Comparison of ENCODE assay signal across 18 cellular contexts in the genomic region with DNA sequence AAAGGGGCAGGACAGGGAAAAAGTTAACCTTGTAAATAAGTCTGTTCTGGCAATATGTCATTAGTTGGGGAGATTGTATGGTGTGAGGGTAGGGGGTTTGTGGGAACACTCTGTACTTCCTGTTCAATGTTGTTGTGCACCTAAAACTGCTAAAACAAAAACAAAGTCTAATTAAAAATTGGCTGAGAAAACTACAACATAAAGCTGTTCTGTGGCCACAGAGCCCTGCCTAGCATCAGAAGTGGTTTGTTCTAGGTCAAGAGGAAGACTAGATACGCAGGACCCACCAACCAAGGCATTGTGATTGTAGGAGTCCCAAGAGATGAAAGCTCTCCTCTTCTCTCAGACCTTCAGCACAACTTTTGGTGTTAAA.
DNase-seq lines count a peak whose midpoint lies in the region; ATAC-seq, FAIRE-seq and TF ChIP-seq lines count a peak whose summit lies in the region.
"Had no signal": no experiment of that assay in that cellular context is flagged by ENCODE, and none has a peak within 500 bp of the region (broad histone marks: within the 10 kb centered on the region; RNA-seq: fewer than 3 reads in every experiment).

No MANE protein-coding gene starts in this region.

- DNase-seq in activated naive CD8-positive, alpha-beta T cell treated with anti-CD3 and anti-CD28 coated beads for 36 hours: no peak
- no peak for DNase-seq in mesenchymal stem cell
- no peak for DNase-seq in stimulated activated CD4-positive, alpha-beta T cell treated with anti-CD3 and anti-CD28 coated beads, Interleukin-4, amount 100 ng/mL, for 24 hours
- no peak for DNase-seq in GM12891 (ENCODE audit: insufficient read length, low spot score)
- no peak for DNase-seq in LoVo (ENCODE audit: low spot score)
- no peak for DNase-seq in NCI-H1694 (lab: John Stamatoyannopoulos, UW)
- DNase-seq: activated gamma-delta T cell, glutamatergic neuron, H7, Kasumi-1, NCI-H345, SIG-M5, T1000 had no signal

- no peak for FAIRE-seq in GM12891 (lab: Jason Lieb, UNC)
- FAIRE-seq: D721Med had no signal

- 100% methylated on average over 1 of the region's 1 CpG for WGBS in mesenchymal stem cell

- H2BK5ac ChIP-seq in mesenchymal stem cell (ENCODE audit: low read depth, low read length, poor library complexity, severe bottlenecking): no peak overlapping the region

- H3K4me3 ChIP-seq in BLaER1 treated with 17β-estradiol and CSF1 and Interleukin-3, amounts not matched to agents 10 nM and 100 nM: no peak overlapping the region
- H3K4me3 ChIP-seq in mesenchymal stem cell (ENCODE audit: insufficient read depth in 1 of 2, low read depth in 1 of 2, low read length in 2 of 2): no peak overlapping the region
- H3K4me3 ChIP-seq: esophagus muscularis mucosa, neural progenitor cell had no signal

- no peak for TF ChIP-seq POLR2A in GM12891 (IDR thresholded peaks at IDR 0.05; ENCODE audit: low read depth, low read length)

- no peak overlapping the region for H2BK15ac ChIP-seq in mesenchymal stem cell (ENCODE audit: low read depth, poor library complexity, severe bottlenecking)

- no peak overlapping the region for H3K9ac ChIP-seq in BLaER1 treated with 17β-estradiol and CSF1 and Interleukin-3, amounts not matched to agents 10 nM and 100 nM
- no peak overlapping the region for H3K9ac ChIP-seq in mesenchymal stem cell (ENCODE audit: low read length)
- H3K9ac ChIP-seq: neural progenitor cell had no signal

- no peak overlapping the region for H2BK12ac ChIP-seq in mesenchymal stem cell (ENCODE audit: low read length in 2 of 2)

- peaks cover 0 to 15% (median 0%) of the 10 kb centered on the region in 11 experiments; a peak in 8 of 22 replicates for H3K36me3 ChIP-seq in BLaER1 treated with 17β-estradiol and CSF1 and Interleukin-3, amounts not matched to agents 10 nM and 100 nM
- H3K36me3 ChIP-seq in mesenchymal stem cell (ENCODE audit: control insufficient read depth in 1 of 2, insufficient read depth in 2 of 2, low read depth in 1 of 2, low read length in 2 of 2): no peaks in the 10 kb centered on the region
- H3K36me3 ChIP-seq: esophagus muscularis mucosa, neural progenitor cell had no signal

- H3K27me3 Mint-ChIP-seq in activated naive CD8-positive, alpha-beta T cell treated with anti-CD3 and anti-CD28 coated beads for 36 hours: no peaks in the 10 kb centered on the region

- H3K27ac ChIP-seq in BLaER1 treated with 17β-estradiol and CSF1 and Interleukin-3, amounts not matched to agents 10 nM and 100 nM: peak overlapping the region in 4 of 11 experiments; percentile 27 to 41 (median 33); a peak in 5 of 22 replicates
- no peak overlapping the region for H3K27ac ChIP-seq in mesenchymal stem cell (ENCODE audit: low read length, poor library complexity, severe bottlenecking)
- H3K27ac ChIP-seq: esophagus muscularis mucosa, neural progenitor cell had no signal

- H3K14ac ChIP-seq in mesenchymal stem cell (ENCODE audit: low read length in 2 of 2): no peak overlapping the region

- H3K23ac ChIP-seq in mesenchymal stem cell (ENCODE audit: low read length in 2 of 2): no peak overlapping the region

- peak overlapping the region; percentile 91 for H3K27ac Mint-ChIP-seq in activated naive CD8-positive, alpha-beta T cell treated with anti-CD3 and anti-CD28 coated beads for 36 hours

- H4K20me1 ChIP-seq in BLaER1 treated with 17β-estradiol and CSF1 and Interleukin-3, amounts not matched to agents 10 nM and 100 nM: no peaks in the 10 kb centered on the region

- no peak overlapping the region for H2AFZ ChIP-seq in mesenchymal stem cell (ENCODE audit: low read depth, low read length)
- H2AFZ ChIP-seq: neural progenitor cell had no signal

- H3K4me3 Mint-ChIP-seq in activated naive CD8-positive, alpha-beta T cell treated with anti-CD3 and anti-CD28 coated beads for 36 hours: peak overlapping the region; percentile 63
- H3K4me3 Mint-ChIP-seq: neural progenitor cell had no signal

- H3K79me1 ChIP-seq in mesenchymal stem cell (replicated peaks; ENCODE audit: low read length, poor library complexity, severe bottlenecking): no peaks in the 10 kb centered on the region

- peaks cover 42% of the 10 kb centered on the region for H3K4me1 Mint-ChIP-seq in activated naive CD8-positive, alpha-beta T cell treated with anti-CD3 and anti-CD28 coated beads for 36 hours
- H3K4me1 Mint-ChIP-seq: neural progenitor cell had no signal

- no peaks in the 10 kb centered on the region for H3K27me3 ChIP-seq in BLaER1 treated with 17β-estradiol and CSF1 and Interleukin-3, amounts not matched to agents 10 nM and 100 nM
- H3K27me3 ChIP-seq in mesenchymal stem cell (ENCODE audit: control insufficient read depth in 1 of 2, insufficient read depth in 1 of 2, low read length in 2 of 2): no peaks in the 10 kb centered on the region
- H3K27me3 ChIP-seq: esophagus muscularis mucosa, neural progenitor cell had no signal

- H3K4ac ChIP-seq in mesenchymal stem cell (ENCODE audit: low read depth in 1 of 2, low read length in 2 of 2): no peak overlapping the region

- peak overlapping the region; percentile 27 for H2BK120ac ChIP-seq in mesenchymal stem cell (ENCODE audit: low read depth, low read length)

- peak overlapping the region in 8 of 11 experiments; percentile 7 to 83 (median 44); a peak in 15 of 22 replicates for H3K4me2 ChIP-seq in BLaER1 treated with 17β-estradiol and CSF1 and Interleukin-3, amounts not matched to agents 10 nM and 100 nM
- no peak overlapping the region for H3K4me2 ChIP-seq in mesenchymal stem cell (ENCODE audit: low read length, poor library complexity, severe bottlenecking)
- H3K4me2 ChIP-seq: neural progenitor cell had no signal

- peaks cover 0 to 32% (median 12%) of the 10 kb centered on the region in 11 experiments; a peak in 16 of 22 replicates for H3K9me3 ChIP-seq in BLaER1 treated with 17β-estradiol and CSF1 and Interleukin-3, amounts not matched to agents 10 nM and 100 nM (replicated peaks in 1 of 11)
- H3K9me3 ChIP-seq in mesenchymal stem cell (ENCODE audit: control insufficient read depth, low read length): no peaks in the 10 kb centered on the region
- H3K9me3 ChIP-seq: esophagus muscularis mucosa had no signal

- peak; percentile 5 for ATAC-seq in GM19395 (IDR thresholded peaks at IDR 0.05; ENCODE audit: unreplicated experiment)

- no peak overlapping the region for H4K91ac ChIP-seq in mesenchymal stem cell (ENCODE audit: low read length)

- no peak overlapping the region for H4K8ac ChIP-seq in mesenchymal stem cell (ENCODE audit: low read length)

- H2AK5ac ChIP-seq in mesenchymal stem cell (ENCODE audit: low read length, severe bottlenecking): no peak overlapping the region

- peaks cover 20% of the 10 kb centered on the region for H3K36me3 Mint-ChIP-seq in activated naive CD8-positive, alpha-beta T cell treated with anti-CD3 and anti-CD28 coated beads for 36 hours
- H3K36me3 Mint-ChIP-seq: neural progenitor cell had no signal

- H3K9me3 Mint-ChIP-seq in activated naive CD8-positive, alpha-beta T cell treated with anti-CD3 and anti-CD28 coated beads for 36 hours: peaks cover 5% of the 10 kb centered on the region
- H3K9me3 Mint-ChIP-seq: neural progenitor cell had no signal

- no peak overlapping the region for H3K18ac ChIP-seq in mesenchymal stem cell (ENCODE audit: low read depth in 1 of 2, low read length in 2 of 2)

- H3K4me1 ChIP-seq in BLaER1 treated with 17β-estradiol and CSF1 and Interleukin-3, amounts not matched to agents 10 nM and 100 nM: peaks cover 4 to 32% (median 16%) of the 10 kb centered on the region in 10 experiments; a peak in 13 of 20 replicates
- H3K4me1 ChIP-seq in mesenchymal stem cell (ENCODE audit: control insufficient read depth, insufficient read depth, low read depth, low read length): no peaks in the 10 kb centered on the region
- H3K4me1 ChIP-seq: neural progenitor cell had no signal

TF ChIP-seq in GM12891, 5 proteins besides CTCF, POLR2A, EP300 and RAD21:
- TF ChIP-seq POU2F2 (IDR thresholded peaks at IDR 0.05; ENCODE audit: low read depth, low read length): no peak
- TF ChIP-seq POLR2AphosphoS5 (IDR thresholded peaks at IDR 0.05; ENCODE audit: low read depth, low read length): no peak
- no peak for TF ChIP-seq PAX5 (IDR thresholded peaks at IDR 0.05; ENCODE audit: insufficient read depth, low read length, severe bottlenecking)
- TF ChIP-seq SPI1 (IDR thresholded peaks at IDR 0.05; ENCODE audit: low read depth, low read length): no peak
- TF ChIP-seq TAF1 (IDR thresholded peaks at IDR 0.05; ENCODE audit: low read depth, low read length): no peak
TF ChIP-seq in GM12891: peak in this region for 0.
